23 cellular contexts compared by ENCODE assay signal in the genomic region with DNA sequence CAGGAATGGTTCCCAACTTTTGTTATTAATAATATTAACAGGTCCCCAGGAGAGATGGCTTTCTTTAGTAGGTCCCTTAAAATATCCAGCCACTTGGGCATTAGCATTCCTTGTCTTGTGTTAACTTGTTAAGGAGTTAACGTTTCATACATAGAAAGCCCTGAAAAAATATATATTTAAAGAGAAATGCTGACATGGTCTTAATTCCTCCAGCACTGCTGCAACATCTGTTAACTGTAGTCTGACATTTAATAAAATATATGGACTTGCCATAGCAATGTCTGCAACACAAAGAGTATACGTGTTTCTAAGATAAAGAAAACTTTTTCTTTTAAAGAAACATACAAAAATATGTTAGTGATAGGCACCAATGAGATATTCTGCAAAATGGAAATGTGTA. TPM values are rescaled to one million over a fixed set of nuclear protein-coding genes. Genes with fewer than 3 reads are reported as not detected.
"Had no signal": no experiment of that assay in that cellular context is flagged by ENCODE, and none has a peak within 500 bp of the region (broad histone marks: within the 10 kb centered on the region; RNA-seq: fewer than 3 reads in every experiment).

No MANE protein-coding gene starts in this region.

- H3K27ac ChIP-seq: RWPE1 had no signal

- DNase-seq: Karpas-422, KG1, MM.1S, NCI-H1092 treated with DMSO at 0.1 percent for 48 hours, NCI-H1436, NCI-H187, NCI-H2029, NCI-H2081 treated with DMSO at 0.1 percent for 48 hours, NCI-H2171, NCI-H226, NCI-H446, NCI-H510A, NCI-H524 treated with DMSO at 0.1 percent for 48 hours, NCI-H69, NCI-H774, PC-3, SHP77, T-helper 1 cell had no signal

- ATAC-seq: Panc1, PC-3, SK-N-SH treated with all-trans-retinoic acid at 6 μM for 48 hours had no signal

RNA-seq across cellular contexts. Expression of a gene that starts 10.0 kb away (rescaled TPM):
- total RNA-seq: HT1080, PC-3, SK-MEL-5 had no signal
